ENCODE assay signal across 1 cellular context in the genomic region with DNA sequence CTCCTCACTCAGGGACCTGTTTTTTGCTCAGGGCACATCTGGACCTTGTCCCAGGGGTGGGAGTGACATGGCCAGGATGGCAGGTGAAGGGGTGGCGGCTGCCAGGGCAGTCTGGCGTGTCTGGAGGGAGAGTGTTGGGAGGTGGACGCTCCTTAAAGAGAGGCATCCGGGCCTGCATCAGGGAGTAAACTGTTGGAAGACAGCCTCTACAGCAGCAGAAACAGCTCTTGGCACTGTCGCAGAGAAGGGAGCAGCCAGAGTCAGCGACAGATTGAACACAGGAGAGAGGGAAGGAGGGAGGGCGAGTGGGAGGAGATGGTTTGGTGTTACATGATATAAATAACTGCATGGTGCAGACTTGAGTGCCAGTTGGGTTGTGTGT.
TF ChIP-seq lines count a peak whose summit lies in the region.

No MANE protein-coding gene starts in this region.

TF ChIP-seq in IMR-90, 13 proteins besides CTCF, POLR2A, EP300 and RAD21 (continued from another document):
- TF ChIP-seq, protein P1, sequence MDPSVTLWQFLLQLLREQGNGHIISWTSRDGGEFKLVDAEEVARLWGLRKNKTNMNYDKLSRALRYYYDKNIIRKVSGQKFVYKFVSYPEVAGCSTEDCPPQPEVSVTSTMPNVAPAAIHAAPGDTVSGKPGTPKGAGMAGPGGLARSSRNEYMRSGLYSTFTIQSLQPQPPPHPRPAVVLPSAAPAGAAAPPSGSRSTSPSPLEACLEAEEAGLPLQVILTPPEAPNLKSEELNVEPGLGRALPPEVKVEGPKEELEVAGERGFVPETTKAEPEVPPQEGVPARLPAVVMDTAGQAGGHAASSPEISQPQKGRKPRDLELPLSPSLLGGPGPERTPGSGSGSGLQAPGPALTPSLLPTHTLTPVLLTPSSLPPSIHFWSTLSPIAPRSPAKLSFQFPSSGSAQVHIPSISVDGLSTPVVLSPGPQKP (IDR thresholded peaks at IDR 0.05; ENCODE audit: borderline replicate concordance, low read depth, low read length): no peak
- TF ChIP-seq RCOR1 (IDR thresholded peaks at IDR 0.05; ENCODE audit: insufficient replicate concordance, low read length): no peak
- TF ChIP-seq SMC3 (IDR thresholded peaks at IDR 0.05; ENCODE audit: low read depth, low read length): no peak
- no peak for TF ChIP-seq MXI1 (IDR thresholded peaks at IDR 0.05; ENCODE audit: borderline replicate concordance, low read depth, low read length)
- no peak for TF ChIP-seq MAZ (IDR thresholded peaks at IDR 0.05; ENCODE audit: borderline replicate concordance, low read depth, low read length)
- no peak for TF ChIP-seq FOS (IDR thresholded peaks at IDR 0.05; ENCODE audit: low read depth, low read length)
- no peak for TF ChIP-seq RFX5 (IDR thresholded peaks at IDR 0.05; ENCODE audit: low read depth, low read length)
- TF ChIP-seq CHD1 (IDR thresholded peaks at IDR 0.05; ENCODE audit: low read depth, low read length): no peak
- no peak for TF ChIP-seq CEBPB (IDR thresholded peaks at IDR 0.05; ENCODE audit: low read depth, low read length)
- TF ChIP-seq MAFK (IDR thresholded peaks at IDR 0.05; ENCODE audit: low read depth, low read length): no peak
